9 cellular contexts compared by ENCODE assay signal in the genomic region with DNA sequence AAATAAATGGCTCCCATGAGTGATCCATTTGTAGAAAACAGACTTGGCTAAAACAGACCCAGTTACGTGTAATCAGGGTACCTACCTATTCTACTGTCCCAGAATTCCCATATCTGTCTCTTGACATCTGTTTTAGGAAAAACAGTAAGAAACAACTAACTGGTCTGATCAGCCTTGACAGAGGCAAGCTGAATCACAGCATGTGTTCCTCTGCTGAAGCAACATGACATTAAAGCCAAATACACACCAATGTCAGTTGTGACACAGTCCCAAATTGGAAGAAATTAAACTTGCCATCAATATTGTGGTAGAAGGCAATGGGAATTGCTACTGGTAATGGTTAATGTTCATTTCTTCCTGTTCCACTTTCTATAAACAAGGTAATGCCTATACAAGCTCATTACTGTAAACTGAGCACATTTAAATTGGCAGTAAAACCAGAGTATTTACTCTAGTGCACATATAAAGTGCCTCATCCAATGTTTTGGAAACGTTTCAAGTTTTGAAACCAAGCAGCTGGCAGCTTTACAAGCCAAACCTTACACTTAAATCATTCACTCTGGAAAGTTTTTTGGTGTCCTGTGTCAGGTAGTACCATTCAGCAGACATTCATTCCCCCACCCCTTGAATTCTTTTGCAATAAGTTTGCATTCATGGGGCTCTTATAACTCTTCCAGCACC. TPM values are rescaled to one million over a fixed set of nuclear protein-coding genes. Genes with fewer than 3 reads are reported as not detected.
DNase-seq lines count a peak whose midpoint lies in the region; ATAC-seq and TF ChIP-seq lines count a peak whose summit lies in the region.
"Had no signal": no experiment of that assay in that cellular context is flagged by ENCODE, and none has a peak within 500 bp of the region (broad histone marks: within the 10 kb centered on the region; RNA-seq: fewer than 3 reads in every experiment).

No MANE protein-coding gene starts in this region.

- H3K36me3 Mint-ChIP-seq in immature natural killer cell = no peaks in the 10 kb centered on the region
- H3K36me3 Mint-ChIP-seq in activated T-helper 17 cell treated with anti-CD3 and anti-CD28 coated beads, Interleukin-2, amount 50 U/mL, for 72 hours (ENCODE audit: low read depth) = no peaks in the 10 kb centered on the region

- no peaks in the 10 kb centered on the region for H3K27me3 ChIP-seq in esophagus muscularis mucosa

- H3K4me1 Mint-ChIP-seq in immature natural killer cell = no peaks in the 10 kb centered on the region
- H3K4me1 Mint-ChIP-seq in activated T-helper 17 cell treated with anti-CD3 and anti-CD28 coated beads, Interleukin-2, amount 50 U/mL, for 72 hours = no peaks in the 10 kb centered on the region

- TF ChIP-seq EP300 in esophagus muscularis mucosa (IDR thresholded peaks at IDR 0.05) = no peak

- no peak overlapping the region for H3K27ac ChIP-seq in esophagus muscularis mucosa (replicated peaks in 1 of 4)

- H3K4me3 ChIP-seq in epithelial cell of proximal tubule (ENCODE audit: low read depth, low read length) (no peak overlapping the region), retinal pigment epithelial cell (ENCODE audit: low read length) (no peak overlapping the region), esophagus muscularis mucosa (no peak overlapping the region)

- no peak for ATAC-seq in HG03175 (IDR thresholded peaks at IDR 0.05; ENCODE audit: unreplicated experiment)
- ATAC-seq in activated T-helper 17 cell treated with anti-CD3 and anti-CD28 coated beads, Interleukin-2, amount 50 U/mL, for 72 hours (replicated peaks) = no peak

- H3K9me3 ChIP-seq in esophagus muscularis mucosa = no peaks in the 10 kb centered on the region

- intact Hi-C loops in esophagus muscularis mucosa (cut with DNase I) = no loop called here

- no peak for TF ChIP-seq CTCF in epithelial cell of proximal tubule (conservative IDR thresholded peaks at IDR 0.05; ENCODE audit: low read depth, low read length)
- TF ChIP-seq CTCF in retinal pigment epithelial cell (conservative IDR thresholded peaks at IDR 0.05; ENCODE audit: low read depth, low read length) = no peak
- no peak for TF ChIP-seq CTCF in esophagus muscularis mucosa (IDR thresholded peaks at IDR 0.05)

- no peak overlapping the region for H3K27ac Mint-ChIP-seq in immature natural killer cell
- no peak overlapping the region for H3K27ac Mint-ChIP-seq in activated T-helper 17 cell treated with anti-CD3 and anti-CD28 coated beads, Interleukin-2, amount 50 U/mL, for 72 hours

- H3K4me1 ChIP-seq in esophagus muscularis mucosa = peaks cover 8 to 16% (median 14%) of the 10 kb centered on the region in 4 donors

- peaks cover 0 to 4% (median 0%) of the 10 kb centered on the region in 6 donors for H3K9me3 Mint-ChIP-seq in immature natural killer cell
- H3K9me3 Mint-ChIP-seq in activated T-helper 17 cell treated with anti-CD3 and anti-CD28 coated beads, Interleukin-2, amount 50 U/mL, for 72 hours = no peaks in the 10 kb centered on the region

- H3K27me3 Mint-ChIP-seq in immature natural killer cell (ENCODE audit: low read depth in 3 of 3) = peaks cover 3 to 11% (median 4%) of the 10 kb centered on the region in 3 donors
- H3K27me3 Mint-ChIP-seq in activated T-helper 17 cell treated with anti-CD3 and anti-CD28 coated beads, Interleukin-2, amount 50 U/mL, for 72 hours = peaks cover 49% of the 10 kb centered on the region

- H3K36me3 ChIP-seq in esophagus muscularis mucosa = no peaks in the 10 kb centered on the region

- WGBS in esophagus muscularis mucosa = 49% methylated on average over 2 of the region's 2 CpGs

- TF ChIP-seq POLR2A in esophagus muscularis mucosa (IDR thresholded peaks at IDR 0.05; ENCODE audit: low read depth) = no peak

- no peak overlapping the region for H3K4me3 Mint-ChIP-seq in immature natural killer cell
- no peak overlapping the region for H3K4me3 Mint-ChIP-seq in activated T-helper 17 cell treated with anti-CD3 and anti-CD28 coated beads, Interleukin-2, amount 50 U/mL, for 72 hours

- DNase-seq in HT1080 (ENCODE audit: low read depth) (peak; percentile 52), NCI-H526 (lab: John Stamatoyannopoulos, UW) (peak; percentile 13 to 15), epithelial cell of proximal tubule (ENCODE audit: low read depth) (peak; percentile 37), retinal pigment epithelial cell (ENCODE audit: low read depth) (peak; percentile 95), immature natural killer cell (no peak), esophagus muscularis mucosa (ENCODE audit: extremely low spot score) (no peak)
- DNase-seq: activated gamma-delta T cell had no signal

RNA-seq across cellular contexts. Expression of gene ALDH1A2, which starts 26.9 kb away (rescaled TPM):
- total RNA-seq in HT1080 (2014; rRNA removed; shearing (Covaris generic)) = not detected in 2 replicates
- 0.03 TPM in 1 of 2 replicates, not detected in the other for polyA plus RNA-seq in HT1080 (2015; cell fraction: cytosol; rRNA removed)
- not detected in 2 replicates for polyA plus RNA-seq in HT1080 (2015; cell fraction: nucleus; rRNA removed)
- 18.7 and 72.1 TPM in 2 replicates for total RNA-seq in epithelial cell of proximal tubule
- under 1 TPM in 1 of 3 donors, not detected in 2; 0.59 TPM for polyA plus RNA-seq in immature natural killer cell
- total RNA-seq in esophagus muscularis mucosa = 10 to 100 TPM; 13.3 to 41.2 (median 19.8) TPM
- 1 to 10 TPM in 1 of 2 donors, not detected in 1; 1.1 TPM for total RNA-seq in activated T-helper 17 cell treated with anti-CD3 and anti-CD28 coated beads, Interleukin-2, amount 50 U/mL, for 72 hours

Comparison
In these comparisons a context has a peak if more than half of its experiments do, and no peak if none do; other contexts are left out.
1. DNase-seq: peak in HT1080 (single experiment), NCI-H526 (2 of 2), epithelial cell of proximal tubule (single experiment) and retinal pigment epithelial cell (single experiment); none in immature natural killer cell (0 of 3) and esophagus muscularis mucosa (single experiment).